8 cellular contexts compared by ENCODE assay signal in genomic region chr3:47781326-47781684, GRCh38. TPM values are rescaled to one million over a fixed set of nuclear protein-coding genes. Genes with fewer than 3 reads are reported as not detected.
DNase-seq lines count a peak whose midpoint lies in the region; ATAC-seq and TF ChIP-seq lines count a peak whose summit lies in the region.

No MANE protein-coding gene starts in this region.

- H3K4me3 ChIP-seq in ascending aorta = peak overlapping the region; percentile 75 to 97
- H3K4me3 ChIP-seq in iPS-11a (ENCODE audit: low read depth, low read length) = peak overlapping the region; percentile 95
- peak overlapping the region; percentile 85 to 98 (median 96) for H3K4me3 ChIP-seq in skeletal muscle tissue (ENCODE audit: low read length in 3 of 3)

- H3K27me3 ChIP-seq in ascending aorta (no peaks in the 10 kb centered on the region), skeletal muscle tissue (ENCODE audit: control insufficient read depth in 3 of 3, insufficient read depth in 3 of 3, low read length in 3 of 3) (no peaks in the 10 kb centered on the region)

- peaks cover 0 to 18% of the 10 kb centered on the region in 2 donors for H3K4me1 ChIP-seq in ascending aorta
- peaks cover 17 to 22% (median 22%) of the 10 kb centered on the region in 3 donors for H3K4me1 ChIP-seq in skeletal muscle tissue (ENCODE audit: control insufficient read depth in 3 of 3, insufficient read depth in 3 of 3, low read length in 3 of 3)

- intact Hi-C loops in ascending aorta (cut with DNase I) = loop anchor here (5.0 to 10.0 kb wide), 2 partner anchors 399 to 617 kb away; partner anchors contain the start of genes PTPN23 and SETD2

- no peak for TF ChIP-seq CTCF in ascending aorta (IDR thresholded peaks at IDR 0.05)

- no peaks in the 10 kb centered on the region for H3K9me3 ChIP-seq in ascending aorta
- H3K9me3 ChIP-seq in skeletal muscle tissue (ENCODE audit: control insufficient read depth in 3 of 3, low read length in 3 of 3) = no peaks in the 10 kb centered on the region

- H3K9ac ChIP-seq in skeletal muscle tissue (ENCODE audit: low read depth in 1 of 3, low read length in 3 of 3) = peak overlapping the region; percentile 82 to 99 (median 97)

- H3K27ac ChIP-seq in ascending aorta (peak overlapping the region; percentile 93 to 97), skeletal muscle tissue (ENCODE audit: low read depth, low read length) (peak overlapping the region; percentile 99)

- peak; percentile 30 for ATAC-seq in HG03097 (IDR thresholded peaks at IDR 0.05; ENCODE audit: low FRiP score, unreplicated experiment)

- H3K36me3 ChIP-seq in ascending aorta (no peaks in the 10 kb centered on the region), skeletal muscle tissue (ENCODE audit: control insufficient read depth in 3 of 3, insufficient read depth in 3 of 3, low read length in 3 of 3) (no peaks in the 10 kb centered on the region)

- DNase-seq in activated T-cell treated with anti-CD3 and anti-CD28 coated beads for 1 hour (ENCODE audit: low read depth) = peak; percentile 50
- no peak for DNase-seq in activated T-cell treated with anti-CD3 and anti-CD28 coated beads, Interleukin-2, amount 50 U/mL, for 1 hour
- peak; percentile 64 for DNase-seq in SW480 (ENCODE audit: low spot score)
- DNase-seq in ascending aorta (ENCODE audit: low spot score in 2 of 2) = peak in 1 of 2 donors; percentile 76
- no peak for DNase-seq in dedifferentiated amniotic fluid mesenchymal stem cell (ENCODE audit: extremely low spot score)

RNA-seq across cellular contexts. Expression of gene SMARCC1, which starts 0.4 kb away (rescaled TPM):
- total RNA-seq in ascending aorta = 24.8 TPM
- 75.2 TPM for total RNA-seq in skeletal muscle tissue

RNA-seq across cellular contexts. Expression of gene DHX30, which starts 21.6 kb away (rescaled TPM):
- total RNA-seq in ascending aorta (25.8 TPM), skeletal muscle tissue (39.7 TPM)

Comparison
In these comparisons a context has a peak if more than half of its experiments do, and no peak if none do; other contexts are left out.
1. DNase-seq: peak in activated T-cell treated with anti-CD3 and anti-CD28 coated beads for 1 hour (single experiment) and SW480 (single experiment); none in activated T-cell treated with anti-CD3 and anti-CD28 coated beads, Interleukin-2, amount 50 U/mL, for 1 hour (single experiment) and dedifferentiated amniotic fluid mesenchymal stem cell (single experiment).
2. Peak in every context shown above with its lines, with median percentiles within 50 percentile points of each other: H3K4me3 ChIP-seq.